30 cellular contexts compared by ENCODE assay signal in genomic region chr17:146546-146945, GRCh38. TPM values are rescaled to one million over a fixed set of nuclear protein-coding genes. Genes with fewer than 3 reads are reported as not detected.
DNase-seq lines count a peak whose midpoint lies in the region; ATAC-seq and TF ChIP-seq lines count a peak whose summit lies in the region.
"Had no signal": no experiment of that assay in that cellular context is flagged by ENCODE, and none has a peak within 500 bp of the region (broad histone marks: within the 10 kb centered on the region; RNA-seq: fewer than 3 reads in every experiment).

No MANE protein-coding gene starts in this region.

- H3K27me3 ChIP-seq in upper lobe of right lung: no peaks in the 10 kb centered on the region
- H3K27me3 ChIP-seq: neural progenitor cell, tibial nerve had no signal

- peak; percentile 37 for DNase-seq in activated CD8-positive, alpha-beta memory T cell treated with anti-CD3 and anti-CD28 coated beads for 24 hours
- no peak for DNase-seq in activated CD8-positive, alpha-beta memory T cell treated with anti-CD3 and anti-CD28 coated beads, Interleukin-2, amount 10 ng/mL, durations not matched to agents 7 days and 5 days
- DNase-seq in activated CD8-positive, alpha-beta memory T cell treated with anti-CD3 and anti-CD28 coated beads, Interleukin-2, amount 50 U/mL, for 4 hours: peak; percentile 1
- DNase-seq in left cardiac atrium (peak; percentile 11), upper lobe of right lung (peak; percentile 48), NCI-H524 (lab: John Stamatoyannopoulos, UW) (no peak), AG08395 (ENCODE audit: low spot score) (no peak)
- DNase-seq: 8988T; activated CD4-positive, alpha-beta T cell treated with anti-CD3 and anti-CD28 coated beads for 36 hours; activated naive CD4-positive, alpha-beta T cell; CD4-positive, CD25-positive, alpha-beta regulatory T cell; effector CD4-positive, alpha-beta T cell; hippocampal formation; Kasumi-1; NCI-H1417; NCI-H2029 treated with DMSO at 0.1 percent for 48 hours; NCI-H69; PC-3; stimulated activated CD4-positive, alpha-beta T cell treated with anti-CD3 and anti-CD28 coated beads, Interleukin-2, amount 100 ng/mL, for 48 hours; T-helper 2 cell had no signal

- H3K27ac Mint-ChIP-seq in activated CD8-positive, alpha-beta memory T cell treated with anti-CD3 and anti-CD28 coated beads, Interleukin-2, amount 10 ng/mL, durations not matched to agents 7 days and 5 days: no peak overlapping the region
- H3K27ac Mint-ChIP-seq: activated CD4-positive, alpha-beta T cell treated with anti-CD3 and anti-CD28 coated beads for 36 hours; activated T-cell treated with anti-CD3 and anti-CD28 coated beads, Interleukin-2, amount 50 U/mL, for 24 hours; CD4-positive, CD25-positive, alpha-beta regulatory T cell; memory B cell had no signal

- no peak overlapping the region for H3K4me3 Mint-ChIP-seq in activated CD8-positive, alpha-beta memory T cell treated with anti-CD3 and anti-CD28 coated beads, Interleukin-2, amount 10 ng/mL, durations not matched to agents 7 days and 5 days
- H3K4me3 Mint-ChIP-seq: activated CD4-positive, alpha-beta T cell treated with anti-CD3 and anti-CD28 coated beads for 36 hours; activated T-cell treated with anti-CD3 and anti-CD28 coated beads, Interleukin-2, amount 50 U/mL, for 24 hours; CD4-positive, CD25-positive, alpha-beta regulatory T cell; memory B cell; neural progenitor cell; stimulated activated naive CD8-positive, alpha-beta T cell treated with anti-CD3 and anti-CD28 coated beads, Interleukin-15, amount 100 ng/mL, for 72 hours had no signal

- no peak overlapping the region for H3K4me3 ChIP-seq in upper lobe of right lung
- H3K4me3 ChIP-seq: gastroesophageal sphincter, neural progenitor cell, tibial nerve had no signal

- no peak for TF ChIP-seq CTCF in upper lobe of right lung (IDR thresholded peaks at IDR 0.05)

- H3K27ac ChIP-seq in upper lobe of right lung: no peak overlapping the region
- H3K27ac ChIP-seq: neural progenitor cell, tibial nerve had no signal

- H3K9me3 Mint-ChIP-seq in activated CD8-positive, alpha-beta memory T cell treated with anti-CD3 and anti-CD28 coated beads, Interleukin-2, amount 10 ng/mL, durations not matched to agents 7 days and 5 days (ENCODE audit: low read depth): no peaks in the 10 kb centered on the region
- H3K9me3 Mint-ChIP-seq: activated T-cell treated with anti-CD3 and anti-CD28 coated beads, Interleukin-2, amount 50 U/mL, for 24 hours; CD4-positive, CD25-positive, alpha-beta regulatory T cell; memory B cell; neural progenitor cell; stimulated activated naive CD8-positive, alpha-beta T cell treated with anti-CD3 and anti-CD28 coated beads, Interleukin-15, amount 100 ng/mL, for 72 hours had no signal

- no peaks in the 10 kb centered on the region for H3K27me3 Mint-ChIP-seq in activated CD8-positive, alpha-beta memory T cell treated with anti-CD3 and anti-CD28 coated beads, Interleukin-2, amount 10 ng/mL, durations not matched to agents 7 days and 5 days
- H3K27me3 Mint-ChIP-seq: activated CD4-positive, alpha-beta T cell treated with anti-CD3 and anti-CD28 coated beads for 36 hours; CD4-positive, CD25-positive, alpha-beta regulatory T cell had no signal

- H3K4me1 ChIP-seq in upper lobe of right lung: no peaks in the 10 kb centered on the region
- H3K4me1 ChIP-seq: neural progenitor cell had no signal

- no peak for ATAC-seq in activated CD8-positive, alpha-beta memory T cell treated with anti-CD3 and anti-CD28 coated beads, Interleukin-2, amount 10 ng/mL, durations not matched to agents 7 days and 5 days
- no peak for ATAC-seq in left cardiac atrium
- ATAC-seq in upper lobe of right lung: no peak
- no peak for ATAC-seq in HG02798 (IDR thresholded peaks at IDR 0.05; ENCODE audit: poor library complexity, unreplicated experiment)
- ATAC-seq: activated CD4-positive, alpha-beta T cell treated with anti-CD3 and anti-CD28 coated beads for 36 hours; gastroesophageal sphincter; left colon; PC-3; right cardiac atrium had no signal

- intact Hi-C loops in left cardiac atrium (cut with DNase I): no loop called here
- intact Hi-C loops in upper lobe of right lung (cut with DNase I): no loop called here

- peaks cover 2% of the 10 kb centered on the region for H3K4me1 Mint-ChIP-seq in activated CD8-positive, alpha-beta memory T cell treated with anti-CD3 and anti-CD28 coated beads, Interleukin-2, amount 10 ng/mL, durations not matched to agents 7 days and 5 days
- H3K4me1 Mint-ChIP-seq: activated CD4-positive, alpha-beta T cell treated with anti-CD3 and anti-CD28 coated beads for 36 hours; stimulated activated naive CD8-positive, alpha-beta T cell treated with anti-CD3 and anti-CD28 coated beads, Interleukin-15, amount 100 ng/mL, for 72 hours had no signal

- CTCF ChIA-PET in activated CD8-positive, alpha-beta memory T cell treated with anti-CD3 and anti-CD28 coated beads, Interleukin-2, amount 10 ng/mL, durations not matched to agents 7 days and 5 days (lab: Charles Lee): interaction anchor here (1.3 kb wide), 1 partner anchor 36 kb away, joined by 3 read pairs; no protein-coding TSS in a partner anchor

- no peaks in the 10 kb centered on the region for H3K36me3 ChIP-seq in upper lobe of right lung
- H3K36me3 ChIP-seq: gastroesophageal sphincter, neural progenitor cell, tibial nerve had no signal

- H3K36me3 Mint-ChIP-seq in activated CD8-positive, alpha-beta memory T cell treated with anti-CD3 and anti-CD28 coated beads, Interleukin-2, amount 10 ng/mL, durations not matched to agents 7 days and 5 days: no peaks in the 10 kb centered on the region
- H3K36me3 Mint-ChIP-seq: CD4-positive, CD25-positive, alpha-beta regulatory T cell; memory B cell; neural progenitor cell had no signal

- H3K9me3 ChIP-seq in upper lobe of right lung: no peaks in the 10 kb centered on the region
- H3K9me3 ChIP-seq: gastroesophageal sphincter, tibial nerve had no signal

RNA-seq across cellular contexts. Expression of gene SCGB1C2, which starts 9.2 kb away (rescaled TPM):
- total RNA-seq in activated CD8-positive, alpha-beta memory T cell treated with anti-CD3 and anti-CD28 coated beads, Interleukin-2, amount 10 ng/mL, durations not matched to agents 7 days and 5 days: not detected
- total RNA-seq in left cardiac atrium (not detected), upper lobe of right lung (not detected)
- total RNA-seq: activated CD4-positive, alpha-beta T cell treated with anti-CD3 and anti-CD28 coated beads for 36 hours; bronchial epithelial cell; CD4-positive, CD25-positive, alpha-beta regulatory T cell; gastroesophageal sphincter; left colon; PC-3; right cardiac atrium; tibial nerve had no signal

RNA-seq across cellular contexts. Expression of gene DOC2B, which starts 34.9 kb away (rescaled TPM):
- total RNA-seq in activated CD8-positive, alpha-beta memory T cell treated with anti-CD3 and anti-CD28 coated beads, Interleukin-2, amount 10 ng/mL, durations not matched to agents 7 days and 5 days: under 1 TPM in 1 of 2 experiments, not detected in 1; 0.05 TPM
- total RNA-seq in left cardiac atrium: 10 to 100 TPM in 1 of 2 donors, 1 to 10 TPM in 1; 6.8 to 16.4 TPM
- total RNA-seq in upper lobe of right lung: 13.7 TPM
- total RNA-seq: CD4-positive, CD25-positive, alpha-beta regulatory T cell had no signal

Comparison
In these comparisons a context has a peak if more than half of its experiments do, and no peak if none do; other contexts are left out.
1. DNase-seq: peak in activated CD8-positive, alpha-beta memory T cell treated with anti-CD3 and anti-CD28 coated beads for 24 hours (single experiment), activated CD8-positive, alpha-beta memory T cell treated with anti-CD3 and anti-CD28 coated beads, Interleukin-2, amount 50 U/mL, for 4 hours (single experiment), left cardiac atrium (single experiment) and upper lobe of right lung (single experiment); none in activated CD8-positive, alpha-beta memory T cell treated with anti-CD3 and anti-CD28 coated beads, Interleukin-2, amount 10 ng/mL, durations not matched to agents 7 days and 5 days (single experiment), NCI-H524 (0 of 2) and AG08395 (single experiment).
2. RNA of gene DOC2B, which starts 34.9 kb away (total RNA-seq): 6.8 to 16.4 TPM in left cardiac atrium and 13.7 TPM in upper lobe of right lung (single experiment); 0.05 TPM in activated CD8-positive, alpha-beta memory T cell treated with anti-CD3 and anti-CD28 coated beads, Interleukin-2, amount 10 ng/mL, durations not matched to agents 7 days and 5 days; every median in the first group is over 4 times any median in the second.